24 cellular contexts compared by ENCODE assay signal in genomic region chr17:43549496-43549895, GRCh38. TPM values are rescaled to one million over a fixed set of nuclear protein-coding genes. Genes with fewer than 3 reads are reported as not detected.
"Had no signal": no experiment of that assay in that cellular context is flagged by ENCODE, and none has a peak within 500 bp of the region (broad histone marks: within the 10 kb centered on the region; RNA-seq: fewer than 3 reads in every experiment).

No MANE protein-coding gene starts in this region.

- H3K4me3 Mint-ChIP-seq: activated naive CD8-positive, alpha-beta T cell; activated T-cell treated with anti-CD3 and anti-CD28 coated beads, Interleukin-2, amount 50 U/mL, for 4 hours; effector memory CD8-positive, alpha-beta T cell; mesothelial cell of epicardium; natural killer cell; stimulated activated naive CD8-positive, alpha-beta T cell treated with anti-CD3 and anti-CD28 coated beads, Interleukin-15, amount 100 ng/mL, for 72 hours had no signal

- H3K9me3 ChIP-seq: breast epithelium, colonic mucosa, lower lobe of right lung, pancreas, transverse colon had no signal

- H3K27ac ChIP-seq: breast epithelium, colonic mucosa, dorsolateral prefrontal cortex, lower lobe of right lung, pancreas, transverse colon had no signal

- H3K27ac Mint-ChIP-seq: activated naive CD8-positive, alpha-beta T cell; activated T-helper 2 cell treated with anti-CD3 and anti-CD28 coated beads, Interferon-gamma antibody, Interleukin-2, Interleukin-4, amounts not matched to agents 10 μg/mL and 5 μg/mL and 100 μg/mL, durations not matched to agents 14 hours and 24 hours and 36 hours; effector memory CD8-positive, alpha-beta T cell; mesothelial cell of epicardium; natural killer cell; stimulated activated naive CD8-positive, alpha-beta T cell treated with anti-CD3 and anti-CD28 coated beads, Interleukin-15, amount 100 ng/mL, for 72 hours had no signal

- DNase-seq: activated CD4-positive, alpha-beta T cell treated with anti-CD3 and anti-CD28 coated beads for 4 hours; activated CD4-positive, alpha-beta T cell treated with anti-CD3 and anti-CD28 coated beads, Interleukin-2, amount 50 U/mL, for 48 hours; activated CD4-positive, CD25-positive, alpha-beta regulatory T cell; activated CD8-positive, alpha-beta memory T cell treated with anti-CD3 and anti-CD28 coated beads, Interleukin-2, amount 50 U/mL, for 48 hours; activated naive CD4-positive, alpha-beta T cell; activated T-cell treated with anti-CD3 and anti-CD28 coated beads, Interleukin-2, amount 50 U/mL, for 4 hours; colonic mucosa; dorsolateral prefrontal cortex; effector memory CD8-positive, alpha-beta T cell; foreskin melanocyte; lower lobe of right lung; natural killer cell; pancreas; right cardiac atrium; stimulated activated CD4-positive, alpha-beta T cell treated with anti-CD3 and anti-CD28 coated beads, Interleukin-12 subunit alpha, Interleukin-12 subunit beta, amount 100 ng/mL, for 4 hours; stimulated activated naive CD8-positive, alpha-beta T cell treated with anti-CD3 and anti-CD28 coated beads, Interleukin-15, amount 100 ng/mL, for 72 hours; T-helper 1 cell; transverse colon had no signal

- H3K27me3 ChIP-seq: breast epithelium, dorsolateral prefrontal cortex, pancreas had no signal

- ATAC-seq: activated T-cell treated with anti-CD3 and anti-CD28 coated beads, Interleukin-2, amount 50 U/mL, for 4 hours; effector memory CD8-positive, alpha-beta T cell; left lobe of liver; lower lobe of right lung; natural killer cell; pancreas; right cardiac atrium; stimulated activated naive CD8-positive, alpha-beta T cell treated with anti-CD3 and anti-CD28 coated beads, Interleukin-15, amount 100 ng/mL, for 72 hours had no signal

- H3K36me3 Mint-ChIP-seq: activated naive CD8-positive, alpha-beta T cell; mesothelial cell of epicardium; natural killer cell had no signal

- FAIRE-seq: astrocyte, pancreas had no signal

- H3K9me3 Mint-ChIP-seq: activated T-cell treated with anti-CD3 and anti-CD28 coated beads, Interleukin-2, amount 50 U/mL, for 4 hours; activated T-helper 2 cell treated with anti-CD3 and anti-CD28 coated beads, Interferon-gamma antibody, Interleukin-2, Interleukin-4, amounts not matched to agents 10 μg/mL and 5 μg/mL and 100 μg/mL, durations not matched to agents 14 hours and 24 hours and 36 hours; effector memory CD8-positive, alpha-beta T cell; mesothelial cell of epicardium; natural killer cell; stimulated activated naive CD8-positive, alpha-beta T cell treated with anti-CD3 and anti-CD28 coated beads, Interleukin-15, amount 100 ng/mL, for 72 hours had no signal

- H3K36me3 ChIP-seq: breast epithelium, colonic mucosa, lower lobe of right lung, pancreas, transverse colon had no signal

- H3K4me3 ChIP-seq: breast epithelium, colonic mucosa, dorsolateral prefrontal cortex, lower lobe of right lung, pancreas, transverse colon had no signal

RNA-seq across cellular contexts. Expression of gene ETV4, which starts 3.4 kb away (rescaled TPM):
- total RNA-seq: natural killer cell had no signal
